In the genomic region with DNA sequence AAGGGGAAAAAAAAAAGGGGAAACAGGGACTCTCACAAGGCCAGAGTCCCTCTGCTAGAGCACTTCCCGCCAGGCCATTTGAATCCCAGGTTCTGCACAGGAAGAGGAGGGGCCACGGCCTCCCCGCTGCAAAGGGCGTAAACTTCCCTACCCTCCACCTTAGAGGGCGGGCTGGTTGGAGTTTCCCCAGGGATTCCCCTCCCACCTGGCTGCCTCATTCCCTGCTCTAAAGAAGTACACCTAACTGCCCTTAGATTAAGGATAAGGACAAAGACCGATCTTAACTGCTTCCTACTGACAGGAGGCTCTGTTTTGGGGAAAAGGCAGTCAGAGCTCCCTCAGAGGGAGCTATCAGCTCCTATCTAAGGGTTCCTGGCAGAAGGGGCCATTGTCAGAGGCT, we compare ENCODE assay signal across 1 cellular context.
TF ChIP-seq lines count a peak whose summit lies in the region.

No MANE protein-coding gene starts in this region.

TF ChIP-seq in HCT116, 20 proteins besides CTCF, POLR2A, EP300 and RAD21 (continued from another document):
- TF ChIP-seq ZBTB33 (IDR thresholded peaks at IDR 0.05; ENCODE audit: extremely low read depth, insufficient replicate concordance, low read length) (no peak), FOSL1 (IDR thresholded peaks at IDR 0.05; ENCODE audit: low read depth) (no peak), ZNF274 (IDR thresholded peaks at IDR 0.05; ENCODE audit: low read depth, low read length) (no peak)
